In genomic region chr3:119559441-119559963, GRCh38 we compare ENCODE assay signal across 8 cellular contexts. TPM values are rescaled to one million over a fixed set of nuclear protein-coding genes. Genes with fewer than 3 reads are reported as not detected.
DNase-seq lines count a peak whose midpoint lies in the region; ATAC-seq lines count a peak whose summit lies in the region.

A gene with protein sequence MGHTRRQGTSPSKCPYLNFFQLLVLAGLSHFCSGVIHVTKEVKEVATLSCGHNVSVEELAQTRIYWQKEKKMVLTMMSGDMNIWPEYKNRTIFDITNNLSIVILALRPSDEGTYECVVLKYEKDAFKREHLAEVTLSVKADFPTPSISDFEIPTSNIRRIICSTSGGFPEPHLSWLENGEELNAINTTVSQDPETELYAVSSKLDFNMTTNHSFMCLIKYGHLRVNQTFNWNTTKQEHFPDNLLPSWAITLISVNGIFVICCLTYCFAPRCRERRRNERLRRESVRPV (minus strand): TSS chr3:119559614. CDS start chr3:119557728, 1,886 bp downstream.

- peak; percentile 70 for DNase-seq in ELF-1 (ENCODE audit: low read depth, low spot score)
- DNase-seq in SIG-M5 (lab: John Stamatoyannopoulos, UW): peak; percentile 57
- peak; percentile 81 for DNase-seq in activated naive CD4-positive, alpha-beta T cell treated with anti-CD3 and anti-CD28 coated beads for 36 hours
- DNase-seq in hepatic stellate cell (ENCODE audit: low spot score): peak; percentile 29
- DNase-seq in stimulated activated CD4-positive, alpha-beta T cell treated with anti-CD3 and anti-CD28 coated beads, TNF-alpha, amount 100 ng/mL, for 24 hours (ENCODE audit: low read depth in 3 of 3): peak in 2 of 3 experiments; percentile 18 to 57
- no peak for DNase-seq in cerebellar nuclear complex (lab: John Stamatoyannopoulos, UW)

- H3K4me3 Mint-ChIP-seq in activated naive CD4-positive, alpha-beta T cell treated with anti-CD3 and anti-CD28 coated beads for 36 hours: no peak within 1 kb of the TSS

- peaks cover 2% of the 10 kb centered on the region for H3K9me3 Mint-ChIP-seq in activated naive CD4-positive, alpha-beta T cell treated with anti-CD3 and anti-CD28 coated beads for 36 hours

- H3K27ac Mint-ChIP-seq in activated naive CD4-positive, alpha-beta T cell treated with anti-CD3 and anti-CD28 coated beads for 36 hours: no peak within 1 kb of the TSS

- ATAC-seq in GM19468 (IDR thresholded peaks at IDR 0.05; ENCODE audit: extremely low read depth, unreplicated experiment): peak; percentile 49
- ATAC-seq in HG03460 (IDR thresholded peaks at IDR 0.05; ENCODE audit: unreplicated experiment): peak; percentile 51

- no peaks in the 10 kb centered on the region for H3K27me3 Mint-ChIP-seq in activated naive CD4-positive, alpha-beta T cell treated with anti-CD3 and anti-CD28 coated beads for 36 hours (ENCODE audit: low read depth)

- CTCF ChIA-PET in activated naive CD4-positive, alpha-beta T cell treated with anti-CD3 and anti-CD28 coated beads for 36 hours (lab: Charles Lee): interaction anchor here (1.0 to 1.3 kb wide), 8 partner anchors 11 to 415 kb away, joined by 3 read pairs; no protein-coding TSS in a partner anchor

- H3K36me3 Mint-ChIP-seq in activated naive CD4-positive, alpha-beta T cell treated with anti-CD3 and anti-CD28 coated beads for 36 hours (ENCODE audit: low read depth): no peaks in the 10 kb centered on the region

- H3K4me1 Mint-ChIP-seq in activated naive CD4-positive, alpha-beta T cell treated with anti-CD3 and anti-CD28 coated beads for 36 hours (ENCODE audit: low read depth): peaks cover 10% of the 10 kb centered on the region

- intact Hi-C loops in activated naive CD4-positive, alpha-beta T cell treated with anti-CD3 and anti-CD28 coated beads for 36 hours (cut with micrococcal nuclease): loop anchor here (1.0 to 2.0 kb wide), 5 partner anchors 61 to 677 kb away; partner anchors contain the start of genes TIMMDC1 and TMEM39A

RNA-seq across cellular contexts. Expression of the gene that starts here (rescaled TPM):
- total RNA-seq in activated naive CD4-positive, alpha-beta T cell treated with anti-CD3 and anti-CD28 coated beads for 36 hours: under 1 TPM; 0.14 to 0.40 TPM

Comparison
In these comparisons a context has a peak if more than half of its experiments do, and no peak if none do; other contexts are left out.
1. Peak in DNase-seq in activated naive CD4-positive, alpha-beta T cell treated with anti-CD3 and anti-CD28 coated beads for 36 hours; RNA of the gene not detected or under 1 TPM.
2. DNase-seq: peak in ELF-1 (single experiment), SIG-M5 (single experiment), hepatic stellate cell (single experiment) and stimulated activated CD4-positive, alpha-beta T cell treated with anti-CD3 and anti-CD28 coated beads, TNF-alpha, amount 100 ng/mL, for 24 hours (2 of 3); none in cerebellar nuclear complex (0 of 2).